8 cellular contexts compared by ENCODE assay signal in the genomic region with DNA sequence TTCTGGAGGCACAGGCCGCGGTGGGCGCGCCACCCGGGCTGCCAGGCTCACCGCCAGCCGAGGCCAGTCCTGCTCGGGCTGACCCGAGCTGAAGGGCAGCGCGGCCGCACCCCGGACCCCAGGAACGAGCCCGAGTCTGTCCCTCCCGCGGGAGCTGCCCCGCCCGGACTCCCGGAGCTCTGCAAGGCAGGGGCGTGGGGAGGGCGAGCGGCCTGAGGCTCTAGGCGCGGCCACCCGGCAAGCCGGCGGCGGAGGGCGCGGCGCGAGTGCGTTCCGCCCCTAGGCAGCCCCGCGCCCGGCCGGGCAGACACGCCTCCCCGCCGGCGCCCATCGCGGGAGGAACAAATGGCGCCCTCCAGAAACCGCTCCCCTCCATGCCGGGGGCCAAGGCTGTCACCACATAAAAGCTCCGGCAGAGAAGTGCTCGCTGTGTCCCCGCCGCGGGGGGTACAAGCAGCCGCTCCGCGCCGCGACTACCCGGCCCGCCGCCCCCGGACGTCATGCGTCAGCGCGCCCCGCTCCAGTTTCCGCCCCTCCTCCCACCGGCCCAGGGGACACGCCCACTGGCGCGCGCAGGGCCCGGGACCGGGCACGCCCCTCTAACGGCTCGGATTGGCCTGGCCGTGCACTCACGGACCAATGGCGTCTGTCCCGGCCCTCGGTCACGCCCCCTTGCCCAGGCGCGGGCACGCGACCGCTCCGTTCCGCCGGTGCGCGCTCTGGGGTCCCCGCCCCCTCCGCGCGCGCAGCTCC. TPM values are rescaled to one million over a fixed set of nuclear protein-coding genes. Genes with fewer than 3 reads are reported as not detected.
A peak's percentile ranks its signal among the peaks of the same experiment; 100 is the strongest.
DNase-seq lines count a peak whose midpoint lies in the region; ATAC-seq and TF ChIP-seq lines count a peak whose summit lies in the region.

No MANE protein-coding gene starts in this region.

- peak overlapping the region; percentile 25 for H3K9ac ChIP-seq in endodermal cell (ENCODE audit: extremely low read depth, low read length, poor library complexity, severe bottlenecking)

- H3K4me1 ChIP-seq in endodermal cell (ENCODE audit: control insufficient read depth, insufficient read depth, low read length), result no peaks in the 10 kb centered on the region

- H3K27me3 Mint-ChIP-seq in endodermal cell (ENCODE audit: insufficient read depth), result peaks cover 33% of the 10 kb centered on the region

- peak overlapping the region; percentile 86 for H3K27ac ChIP-seq in endodermal cell (ENCODE audit: low read depth, low read length)

- in situ Hi-C loops in Caki2 (cut with HindIII; ENCODE audit: low pct_unique_long_range_greater_than_20kb, low sequenced_read_pairs), result no loop called here

- ATAC-seq in GM21381 (IDR thresholded peaks at IDR 0.05; ENCODE audit: unreplicated experiment), result peak; percentile 58

- H3K9me3 Mint-ChIP-seq in endodermal cell, result peaks cover 6% of the 10 kb centered on the region

- no peaks in the 10 kb centered on the region for H3K36me3 ChIP-seq in endodermal cell (ENCODE audit: control insufficient read depth, insufficient read depth, low read length)

- DNase-seq in Caki2 (ENCODE audit: low read depth) (peak; percentile 99), HT1080 (ENCODE audit: low read depth) (peak; percentile 95), NOMO-1 treated with DMSO at 0.1 percent for 48 hours (lab: John Stamatoyannopoulos, UW; ENCODE audit: unreplicated experiment) (peak; percentile 92), endodermal cell (peak; percentile 99), mesenteric fat pad (ENCODE audit: low spot score) (peak; percentile 97)
- DNase-seq in activated CD8-positive, alpha-beta memory T cell treated with anti-CD3 and anti-CD28 coated beads, Interleukin-2, amount 50 U/mL, for 4 hours, result peak; percentile 100
- peak; percentile 100 for DNase-seq in stimulated activated CD8-positive, alpha-beta memory T cell treated with anti-CD3 and anti-CD28 coated beads, Interleukin-12 subunit alpha, Interleukin-12 subunit beta, amount 100 ng/mL, for 4 hours (ENCODE audit: low read depth)

- WGBS in endodermal cell (ENCODE audit: insufficient coverage in 1 of 2, insufficient read length in 1 of 2), 2 experiments, result 0 to 1% methylated on average over 20 to 99 of the region's 99 CpGs

- H3K4me3 ChIP-seq in endodermal cell (ENCODE audit: low read length), result peak overlapping the region; percentile 77

- H3K9me3 ChIP-seq in endodermal cell (ENCODE audit: control insufficient read depth, low read length), result peaks cover 6% of the 10 kb centered on the region

- peak overlapping the region; percentile 70 for H3K27ac Mint-ChIP-seq in endodermal cell

- H3K4me1 Mint-ChIP-seq in endodermal cell, result peaks cover 15% of the 10 kb centered on the region

- TF ChIP-seq CTCF in endodermal cell (conservative IDR thresholded peaks at IDR 0.05), result no peak

- peaks cover 54% of the 10 kb centered on the region for H3K27me3 ChIP-seq in endodermal cell (ENCODE audit: control insufficient read depth, insufficient read depth, low read length, poor library complexity, severe bottlenecking)

- peak overlapping the region; percentile 69 for H3K4me3 Mint-ChIP-seq in endodermal cell

- H3K36me3 Mint-ChIP-seq in endodermal cell (ENCODE audit: low read depth), result no peaks in the 10 kb centered on the region

RNA-seq across cellular contexts. Expression of gene KLF13, which starts 0.5 kb away (rescaled TPM):
- total RNA-seq in Caki2 (2014; rRNA removed; shearing (Covaris generic); ENCODE audit: low replicate concordance), result 43.1 and 49.7 TPM in 2 replicates
- total RNA-seq in HT1080 (2014; rRNA removed; shearing (Covaris generic)), result 8.2 and 10.5 TPM in 2 replicates
- polyA plus RNA-seq in HT1080 (2015; cell fraction: cytosol; rRNA removed), result 14.3 and 15.2 TPM in 2 replicates
- polyA plus RNA-seq in HT1080 (2015; cell fraction: nucleus; rRNA removed), result 8.1 and 14.3 TPM in 2 replicates
- total RNA-seq in endodermal cell (10 to 100 TPM; 18.7 to 18.9 TPM), mesenteric fat pad (41.8 TPM)
- polyA plus RNA-seq in endodermal cell (2013, experiment 1 of 2), result 58.0 TPM
- polyA plus RNA-seq in endodermal cell (2013, experiment 2 of 2), result 51.5 TPM

Comparison
In these comparisons a context has a peak if more than half of its experiments do, and no peak if none do; other contexts are left out.
1. Peak in every context shown above with its lines: DNase-seq, ATAC-seq, H3K4me3 ChIP-seq and H3K27ac ChIP-seq.